In genomic region chr20:34871966-34872603, GRCh38 we compare ENCODE assay signal across 8 cellular contexts. TPM values are rescaled to one million over a fixed set of nuclear protein-coding genes. Genes with fewer than 3 reads are reported as not detected.
DNase-seq lines count a peak whose midpoint lies in the region; ATAC-seq and TF ChIP-seq lines count a peak whose summit lies in the region.

No MANE protein-coding gene starts in this region.

- 51 to 57% methylated on average over 6 to 7 of the region's 10 CpGs for WGBS in mesodermal cell (ENCODE audit: insufficient coverage in 2 of 2), 2 experiments

- in situ Hi-C loops in brain microvascular endothelial cell (cut with HindIII; ENCODE audit: low pct_ligation_motif_present, low sequenced_read_pairs): no loop called here

- intact Hi-C loops in Right ventricle myocardium superior (cut with DNase I): loop anchor here (5.0 kb wide), 1 partner anchor 135 kb away; no protein-coding TSS in a partner anchor
- intact Hi-C loops in vagina (cut with DNase I): no loop called here

- TF ChIP-seq CTCF in right atrium auricular region (IDR thresholded peaks at IDR 0.05) (no peak), brain microvascular endothelial cell (IDR thresholded peaks at IDR 0.05; ENCODE audit: low read depth, low read length, missing control alignments) (no peak), vagina (IDR thresholded peaks at IDR 0.05) (no peak)

- H3K4me1 ChIP-seq in right atrium auricular region (peaks cover 0 to 34% of the 10 kb centered on the region in 2 donors), mesodermal cell (ENCODE audit: control insufficient read depth, insufficient read depth, low read length, poor library complexity, severe bottlenecking) (peaks cover 8% of the 10 kb centered on the region), vagina (peaks cover 45% of the 10 kb centered on the region)

- H3K36me3 ChIP-seq in right atrium auricular region (no peaks in the 10 kb centered on the region), brain microvascular endothelial cell (replicated peaks) (no peaks in the 10 kb centered on the region), mesodermal cell (ENCODE audit: control insufficient read depth, insufficient read depth, low read length) (peaks cover 9% of the 10 kb centered on the region), vagina (no peaks in the 10 kb centered on the region)

- H3K27me3 ChIP-seq in right atrium auricular region: no peaks in the 10 kb centered on the region
- no peaks in the 10 kb centered on the region for H3K27me3 ChIP-seq in brain microvascular endothelial cell (replicated peaks)
- no peaks in the 10 kb centered on the region for H3K27me3 ChIP-seq in vagina

- no peak for ATAC-seq in Right ventricle myocardium superior (ENCODE audit: poor library complexity)

- H3K4me3 ChIP-seq in right atrium auricular region: peak overlapping the region; percentile 68 to 71
- H3K4me3 ChIP-seq in brain microvascular endothelial cell (ENCODE audit: low read depth, low read length): peak overlapping the region; percentile 67
- H3K4me3 ChIP-seq in mesodermal cell (ENCODE audit: extremely low read depth, insufficient read depth, low read length, poor library complexity, severe bottlenecking): peak overlapping the region; percentile 75
- peak overlapping the region; percentile 67 to 83 for H3K4me3 ChIP-seq in vagina

- TF ChIP-seq POLR2A in vagina (IDR thresholded peaks at IDR 0.05): no peak

- H3K27ac ChIP-seq in right atrium auricular region (peak overlapping the region; percentile 73 to 75), brain microvascular endothelial cell (no peak overlapping the region), mesodermal cell (ENCODE audit: low read depth, low read length, severe bottlenecking) (no peak overlapping the region), vagina (peak overlapping the region; percentile 85)

- DNase-seq in right atrium auricular region (ENCODE audit: low spot score) (no peak), Right ventricle myocardium superior (no peak), brain microvascular endothelial cell (no peak), vagina (ENCODE audit: extremely low spot score in 2 of 2) (peak in 1 of 2 donors; percentile 82), NCI-H1417 (lab: John Stamatoyannopoulos, UW) (no peak), AML-193 (lab: John Stamatoyannopoulos, UW) (no peak), NCI-H2107 (lab: John Stamatoyannopoulos, UW) (no peak)

- H3K9me3 ChIP-seq in right atrium auricular region (no peaks in the 10 kb centered on the region), mesodermal cell (ENCODE audit: control insufficient read depth, low read length) (no peaks in the 10 kb centered on the region), vagina (no peaks in the 10 kb centered on the region)

RNA-seq across cellular contexts. Expression of gene GGT7, which starts 0.6 kb away (rescaled TPM):
- total RNA-seq in right atrium auricular region: 10 to 100 TPM in 1 of 2 donors, 1 to 10 TPM in 1; 7.3 to 10.3 TPM
- 21.0 TPM for total RNA-seq in Right ventricle myocardium superior
- polyA plus RNA-seq in mesodermal cell (2013, experiment 1 of 2): 31.2 TPM
- polyA plus RNA-seq in mesodermal cell (2013, experiment 2 of 2): 24.8 TPM
- total RNA-seq in vagina: 18.9 TPM

RNA-seq across cellular contexts. Expression of gene ACSS2, which starts 4.3 kb away (rescaled TPM):
- total RNA-seq in right atrium auricular region (10 to 100 TPM; 64.6 to 89.4 TPM), Right ventricle myocardium superior (137 TPM), vagina (56.2 TPM)
- 96.7 TPM for polyA plus RNA-seq in mesodermal cell (2013, experiment 1 of 2)
- 90.5 TPM for polyA plus RNA-seq in mesodermal cell (2013, experiment 2 of 2)

RNA-seq across cellular contexts. Expression of gene NCOA6, which starts 46.6 kb away (rescaled TPM):
- 10 to 100 TPM; 18.2 to 18.4 TPM for total RNA-seq in right atrium auricular region
- total RNA-seq in Right ventricle myocardium superior: 13.4 TPM
- 22.4 TPM for polyA plus RNA-seq in mesodermal cell (2013, experiment 1 of 2)
- polyA plus RNA-seq in mesodermal cell (2013, experiment 2 of 2): 23.7 TPM
- total RNA-seq in vagina: 19.2 TPM

Comparison
In these comparisons a context has a peak if more than half of its experiments do, and no peak if none do; other contexts are left out.
1. H3K27ac ChIP-seq: peak in right atrium auricular region (2 of 2) and vagina (single experiment); none in brain microvascular endothelial cell (single experiment) and mesodermal cell (single experiment).
2. Peak in every context shown above with its lines, with median percentiles within 50 percentile points of each other: H3K4me3 ChIP-seq.